29 cellular contexts compared by ENCODE assay signal in the genomic region with DNA sequence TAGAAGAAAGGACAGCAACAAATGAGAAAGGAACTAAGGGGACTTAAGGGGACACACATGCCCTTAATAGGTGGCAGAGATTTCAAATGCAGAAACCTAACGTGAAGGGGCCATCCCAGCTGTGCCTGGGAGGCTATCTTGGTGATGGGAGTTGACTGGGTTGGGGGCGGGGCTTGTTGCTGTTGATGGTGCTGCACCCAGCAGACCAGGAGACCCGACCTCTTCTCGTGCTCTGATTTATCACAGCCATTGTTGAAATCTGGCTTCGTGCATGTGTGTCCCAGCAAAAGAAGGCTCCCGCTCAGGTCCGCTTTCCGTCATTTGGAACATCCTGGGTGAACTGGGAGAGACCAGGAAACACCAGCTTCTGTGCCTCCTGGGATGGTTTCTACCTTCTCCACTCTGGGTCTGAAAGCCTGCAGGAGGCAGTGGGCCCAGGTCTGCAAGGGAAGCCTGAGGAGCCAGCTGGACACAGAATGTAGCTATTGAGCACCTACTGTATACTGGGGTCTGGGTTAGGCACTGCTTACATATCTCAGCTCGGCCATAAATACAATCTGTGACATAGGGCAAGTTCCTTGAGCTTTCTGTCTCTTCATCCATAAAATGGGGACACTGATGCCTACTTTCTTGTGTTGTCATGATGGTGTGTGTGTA.
"Had no signal": no experiment of that assay in that cellular context is flagged by ENCODE, and none has a peak within 500 bp of the region (broad histone marks: within the 10 kb centered on the region; RNA-seq: fewer than 3 reads in every experiment).

No MANE protein-coding gene starts in this region.

- H3K27me3 ChIP-seq: adrenal gland, body of pancreas, cardiac muscle cell, colonic mucosa, gastroesophageal sphincter, hepatocyte, right atrium auricular region had no signal

- DNase-seq: activated CD4-positive, alpha-beta T cell treated with anti-CD3 and anti-CD28 coated beads for 48 hours; activated CD4-positive, alpha-beta T cell treated with anti-CD3 and anti-CD28 coated beads, Interleukin-2, amount 50 U/mL, for 48 hours; activated CD8-positive, alpha-beta memory T cell treated with anti-CD3 and anti-CD28 coated beads for 24 hours; activated effector memory CD4-positive, alpha-beta T cell treated with anti-CD3 and anti-CD28 coated beads, Interleukin-2, amount 50 U/mL, for 16 hours; activated naive CD4-positive, alpha-beta T cell treated with anti-CD3 and anti-CD28 coated beads for 36 hours; activated naive CD8-positive, alpha-beta T cell treated with anti-CD3 and anti-CD28 coated beads for 36 hours; adrenal gland; body of pancreas; cerebellar nuclear complex; colonic mucosa; effector memory CD8-positive, alpha-beta T cell; erythroblast; kidney; left colon; mammary epithelial cell; naive B cell; stimulated activated CD4-positive, alpha-beta T cell treated with anti-CD3 and anti-CD28 coated beads, Interleukin-2, amount 100 ng/mL, for 24 hours; T-helper 1 cell; trophoblast cell had no signal

- H3K36me3 Mint-ChIP-seq: activated naive CD8-positive, alpha-beta T cell treated with anti-CD3 and anti-CD28 coated beads for 36 hours; mesothelial cell of epicardium; naive B cell had no signal

- H3K36me3 ChIP-seq: adrenal gland, cardiac muscle cell, colonic mucosa, right atrium auricular region, thoracic aorta had no signal

- H3K27ac Mint-ChIP-seq: activated naive CD4-positive, alpha-beta T cell treated with anti-CD3 and anti-CD28 coated beads for 36 hours; activated naive CD8-positive, alpha-beta T cell treated with anti-CD3 and anti-CD28 coated beads for 36 hours; mesothelial cell of epicardium; naive B cell; stimulated activated naive CD8-positive, alpha-beta T cell treated with anti-CD3 and anti-CD28 coated beads, Interleukin-15, Interleukin-2, amounts not matched to agents 100 ng/mL and 50 ng/mL, for 24 hours had no signal

- H3K9me3 Mint-ChIP-seq: activated naive CD4-positive, alpha-beta T cell treated with anti-CD3 and anti-CD28 coated beads for 36 hours; activated naive CD8-positive, alpha-beta T cell treated with anti-CD3 and anti-CD28 coated beads for 36 hours; effector memory CD8-positive, alpha-beta T cell; mesothelial cell of epicardium; naive B cell; stimulated activated naive CD8-positive, alpha-beta T cell treated with anti-CD3 and anti-CD28 coated beads, Interleukin-15, Interleukin-2, amounts not matched to agents 100 ng/mL and 50 ng/mL, for 24 hours had no signal

- H3K4me1 ChIP-seq: body of pancreas had no signal

- H3K27ac ChIP-seq: adrenal gland, body of pancreas, cardiac muscle cell, colonic mucosa, gastroesophageal sphincter, hepatocyte, right atrium auricular region, thoracic aorta, VCaP had no signal

- H3K4me3 Mint-ChIP-seq: activated naive CD4-positive, alpha-beta T cell treated with anti-CD3 and anti-CD28 coated beads for 36 hours; activated naive CD8-positive, alpha-beta T cell treated with anti-CD3 and anti-CD28 coated beads for 36 hours; effector memory CD8-positive, alpha-beta T cell; mesothelial cell of epicardium; stimulated activated naive CD8-positive, alpha-beta T cell treated with anti-CD3 and anti-CD28 coated beads, Interleukin-15, Interleukin-2, amounts not matched to agents 100 ng/mL and 50 ng/mL, for 24 hours had no signal

- H2AFZ ChIP-seq: hepatocyte had no signal

- H3K79me2 ChIP-seq: hepatocyte had no signal

- H3K9me3 ChIP-seq: adrenal gland, body of pancreas, colonic mucosa, gastroesophageal sphincter, right atrium auricular region, thoracic aorta had no signal

- H3K4me3 ChIP-seq: adrenal gland, body of pancreas, cardiac muscle cell, colonic mucosa, gastroesophageal sphincter, hepatocyte, right atrium auricular region, smooth muscle cell, thoracic aorta had no signal

- H3K4me2 ChIP-seq: hepatocyte, smooth muscle cell had no signal

- ATAC-seq: activated CD4-positive, CD25-positive, alpha-beta regulatory T cell treated with anti-CD3 and anti-CD28 coated beads, Interleukin-2, amount 50 U/mL, for 24 hours; body of pancreas; effector memory CD8-positive, alpha-beta T cell; gastroesophageal sphincter; left colon had no signal
